Comparison of ENCODE assay signal across 1 cellular context in genomic region chrX:78140206-78140605, GRCh38.
TF ChIP-seq lines count a peak whose summit lies in the region.

No MANE protein-coding gene starts in this region.

TF ChIP-seq in K562, 482 proteins besides CTCF, POLR2A, EP300 and RAD21 (continued from another document):
- TF ChIP-seq MCM2 (IDR thresholded peaks at IDR 0.05; ENCODE audit: low read depth) (no peak), C11orf30 (IDR thresholded peaks at IDR 0.05; ENCODE audit: low read depth) (no peak), BRD9 (IDR thresholded peaks at IDR 0.05; ENCODE audit: low read depth, partially characterized antibody) (no peak), SREBF1 (IDR thresholded peaks at IDR 0.05; ENCODE audit: borderline replicate concordance, low read depth, low read length) (no peak), RREB1 (CRISPR knock-in tag; IDR thresholded peaks at IDR 0.05) (no peak), MTA1 (IDR thresholded peaks at IDR 0.05; ENCODE audit: borderline replicate concordance) (no peak), STAT5B (CRISPR knock-in tag; IDR thresholded peaks at IDR 0.05) (no peak), ZNF551 (CRISPR knock-in tag; IDR thresholded peaks at IDR 0.05) (no peak), FOXK2 (conservative IDR thresholded peaks at IDR 0.05 in 1 of 2, IDR thresholded peaks at IDR 0.05 in 1 of 2; ENCODE audit: low read depth in 2 of 2) (no peak), VEZF1 (CRISPR knock-in tag; IDR thresholded peaks at IDR 0.05) (no peak), ELK1 (CRISPR knock-in tag; IDR thresholded peaks at IDR 0.05) (no peak), ZBTB40 (IDR thresholded peaks at IDR 0.05) (no peak), ZBTB40 (CRISPR knock-in tag; IDR thresholded peaks at IDR 0.05) (no peak), MIER1 (IDR thresholded peaks at IDR 0.05; ENCODE audit: low read depth) (no peak)
